Comparison of ENCODE assay signal across 8 cellular contexts in the genomic region with DNA sequence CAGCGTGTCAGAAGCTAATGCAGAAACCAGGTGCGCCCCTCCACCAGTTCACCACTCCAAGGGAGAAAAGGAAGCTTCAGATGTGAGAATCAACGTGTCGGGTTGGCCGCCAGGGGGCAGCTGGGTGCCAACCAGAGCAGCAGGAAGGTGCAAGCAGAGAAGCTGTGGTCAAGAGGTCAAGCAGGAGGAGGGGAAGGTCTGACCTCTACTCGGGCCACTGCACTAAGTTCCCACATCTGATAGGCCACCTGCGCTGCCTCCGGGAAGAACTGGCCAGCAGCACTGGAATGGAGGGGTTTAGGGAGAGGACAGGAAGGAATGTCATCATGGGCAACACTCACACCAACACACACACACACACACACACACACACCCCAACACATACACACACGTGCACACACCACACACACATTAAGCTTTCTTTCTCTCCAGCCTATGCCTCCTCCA. TPM values are rescaled to one million over a fixed set of nuclear protein-coding genes. Genes with fewer than 3 reads are reported as not detected.
DNase-seq lines count a peak whose midpoint lies in the region; ATAC-seq and TF ChIP-seq lines count a peak whose summit lies in the region.

No MANE protein-coding gene starts in this region.

- H3K4me2 ChIP-seq in neural progenitor cell = no peak overlapping the region

- intact Hi-C loops in activated T-helper 1 cell treated with anti-CD3 and anti-CD28 coated beads, Interleukin-12 subunit alpha, Interleukin-12 subunit beta, Interleukin-2, Interleukin-4 antibody, amounts not matched to agents 30 ng/mL and 10 ng/mL and 1 ng/mL, durations not matched to agents 14 hours and 24 hours and 36 hours (cut with micrococcal nuclease) = loop anchor here (1.0 to 5.0 kb wide), 6 partner anchors 15 to 191 kb away; no protein-coding TSS in a partner anchor

- H3K4me1 ChIP-seq in neural progenitor cell = peaks cover 4% of the 10 kb centered on the region

- no peaks in the 10 kb centered on the region for H3F3A ChIP-seq in neural progenitor cell (ENCODE audit: low read depth)

- peaks cover 43% of the 10 kb centered on the region for H3K4me1 Mint-ChIP-seq in activated T-helper 1 cell treated with anti-CD3 and anti-CD28 coated beads, Interleukin-12 subunit alpha, Interleukin-12 subunit beta, Interleukin-2, Interleukin-4 antibody, amounts not matched to agents 30 ng/mL and 10 ng/mL and 1 ng/mL, durations not matched to agents 14 hours and 24 hours and 36 hours (ENCODE audit: low read depth)
- peaks cover 11% of the 10 kb centered on the region for H3K4me1 Mint-ChIP-seq in neural progenitor cell

- H3K9ac ChIP-seq in neural progenitor cell = no peak overlapping the region

- H3K27ac Mint-ChIP-seq in activated T-helper 1 cell treated with anti-CD3 and anti-CD28 coated beads, Interleukin-12 subunit alpha, Interleukin-12 subunit beta, Interleukin-2, Interleukin-4 antibody, amounts not matched to agents 30 ng/mL and 10 ng/mL and 1 ng/mL, durations not matched to agents 14 hours and 24 hours and 36 hours = peak overlapping the region; percentile 42
- no peak overlapping the region for H3K27ac Mint-ChIP-seq in neural progenitor cell

- H4K20me1 ChIP-seq in neural progenitor cell (ENCODE audit: low read depth) = no peaks in the 10 kb centered on the region

- H3K36me3 ChIP-seq in neural progenitor cell = no peaks in the 10 kb centered on the region

- H3K4me3 ChIP-seq in fibroblast of pulmonary artery (replicated peaks; ENCODE audit: low read depth, low read length) = no peak overlapping the region
- H3K4me3 ChIP-seq in neural progenitor cell = no peak overlapping the region

- no peaks in the 10 kb centered on the region for H3K9me3 ChIP-seq in neural progenitor cell (ENCODE audit: low read depth)

- H3K4me3 Mint-ChIP-seq in activated T-helper 1 cell treated with anti-CD3 and anti-CD28 coated beads, Interleukin-12 subunit alpha, Interleukin-12 subunit beta, Interleukin-2, Interleukin-4 antibody, amounts not matched to agents 30 ng/mL and 10 ng/mL and 1 ng/mL, durations not matched to agents 14 hours and 24 hours and 36 hours = no peak overlapping the region
- no peak overlapping the region for H3K4me3 Mint-ChIP-seq in neural progenitor cell

- H3K27me3 ChIP-seq in neural progenitor cell = no peaks in the 10 kb centered on the region

- H3K27ac ChIP-seq in neural progenitor cell = no peak overlapping the region
- no peak overlapping the region for H3K27ac ChIP-seq in substantia nigra (ENCODE audit: low read depth, low read length, poor library complexity, severe bottlenecking)

- no peaks in the 10 kb centered on the region for H3K27me3 Mint-ChIP-seq in activated T-helper 1 cell treated with anti-CD3 and anti-CD28 coated beads, Interleukin-12 subunit alpha, Interleukin-12 subunit beta, Interleukin-2, Interleukin-4 antibody, amounts not matched to agents 30 ng/mL and 10 ng/mL and 1 ng/mL, durations not matched to agents 14 hours and 24 hours and 36 hours (ENCODE audit: insufficient read depth)
- H3K27me3 Mint-ChIP-seq in neural progenitor cell (ENCODE audit: insufficient read depth, low read depth) = peaks cover 5% of the 10 kb centered on the region

- TF ChIP-seq CTCF in GM12873 (IDR thresholded peaks at IDR 0.05; ENCODE audit: insufficient read depth, low read depth, low read length, missing control alignments) (peak; percentile 93), fibroblast of pulmonary artery (IDR thresholded peaks at IDR 0.05; ENCODE audit: low read length, missing control alignments) (peak; percentile 83), neural progenitor cell (IDR thresholded peaks at IDR 0.05) (peak; percentile 91)

- no peak overlapping the region for H2AFZ ChIP-seq in neural progenitor cell (replicated peaks)

- H3K9me3 Mint-ChIP-seq in activated T-helper 1 cell treated with anti-CD3 and anti-CD28 coated beads, Interleukin-12 subunit alpha, Interleukin-12 subunit beta, Interleukin-2, Interleukin-4 antibody, amounts not matched to agents 30 ng/mL and 10 ng/mL and 1 ng/mL, durations not matched to agents 14 hours and 24 hours and 36 hours = no peaks in the 10 kb centered on the region
- H3K9me3 Mint-ChIP-seq in neural progenitor cell = no peaks in the 10 kb centered on the region

- peak; percentile 89 for DNase-seq in OCI-M1 (lab: John Stamatoyannopoulos, UW)
- peak; percentile 38 for DNase-seq in activated T-helper 1 cell treated with anti-CD3 and anti-CD28 coated beads, Interleukin-12 subunit alpha, Interleukin-12 subunit beta, Interleukin-2, Interleukin-4 antibody, amounts not matched to agents 30 ng/mL and 10 ng/mL and 1 ng/mL, durations not matched to agents 14 hours and 24 hours and 36 hours (ENCODE audit: low spot score)
- DNase-seq in fibroblast of pulmonary artery (ENCODE audit: low read depth) = peak; percentile 69
- peak; percentile 91 for DNase-seq in neural progenitor cell (ENCODE audit: low spot score)
- peak in 44 of 49 donors; percentile 8 to 81 (median 54) for DNase-seq in substantia nigra (lab: John Stamatoyannopoulos, UW)

- ATAC-seq in HG03196 (IDR thresholded peaks at IDR 0.05; ENCODE audit: unreplicated experiment) = peak; percentile 31
- ATAC-seq in HG03025 (IDR thresholded peaks at IDR 0.05; ENCODE audit: low FRiP score, unreplicated experiment) = no peak

- peaks cover 48% of the 10 kb centered on the region for H3K36me3 Mint-ChIP-seq in activated T-helper 1 cell treated with anti-CD3 and anti-CD28 coated beads, Interleukin-12 subunit alpha, Interleukin-12 subunit beta, Interleukin-2, Interleukin-4 antibody, amounts not matched to agents 30 ng/mL and 10 ng/mL and 1 ng/mL, durations not matched to agents 14 hours and 24 hours and 36 hours (ENCODE audit: low read depth)
- peaks cover 36% of the 10 kb centered on the region for H3K36me3 Mint-ChIP-seq in neural progenitor cell

- H3K79me2 ChIP-seq in neural progenitor cell (ENCODE audit: low read depth) = no peaks in the 10 kb centered on the region

RNA-seq across cellular contexts. Expression of a gene that starts 31.4 kb away (rescaled TPM):
- total RNA-seq in activated T-helper 1 cell treated with anti-CD3 and anti-CD28 coated beads, Interleukin-12 subunit alpha, Interleukin-12 subunit beta, Interleukin-2, Interleukin-4 antibody, amounts not matched to agents 30 ng/mL and 10 ng/mL and 1 ng/mL, durations not matched to agents 14 hours and 24 hours and 36 hours = 286 and 301 TPM in 2 replicates
- total RNA-seq in neural progenitor cell (ENCODE audit: low replicate concordance) = 95.0 and 97.6 TPM in 2 replicates

RNA-seq across cellular contexts. Expression of a gene that starts 45.4 kb away (rescaled TPM):
- total RNA-seq in activated T-helper 1 cell treated with anti-CD3 and anti-CD28 coated beads, Interleukin-12 subunit alpha, Interleukin-12 subunit beta, Interleukin-2, Interleukin-4 antibody, amounts not matched to agents 30 ng/mL and 10 ng/mL and 1 ng/mL, durations not matched to agents 14 hours and 24 hours and 36 hours = 287 and 304 TPM in 2 replicates
- 33.5 and 49.7 TPM in 2 replicates for total RNA-seq in neural progenitor cell (ENCODE audit: low replicate concordance)

Comparison
In these comparisons a context has a peak if more than half of its experiments do, and no peak if none do; other contexts are left out.
1. DNase-seq: peak in every context shown above with its lines; median percentile 91 in neural progenitor cell; 89 in OCI-M1; 69 in fibroblast of pulmonary artery; 54 in substantia nigra; 38 in activated T-helper 1 cell treated with anti-CD3 and anti-CD28 coated beads, Interleukin-12 subunit alpha, Interleukin-12 subunit beta, Interleukin-2, Interleukin-4 antibody, amounts not matched to agents 30 ng/mL and 10 ng/mL and 1 ng/mL, durations not matched to agents 14 hours and 24 hours and 36 hours.